Comparison of ENCODE assay signal across 17 cellular contexts in the genomic region with DNA sequence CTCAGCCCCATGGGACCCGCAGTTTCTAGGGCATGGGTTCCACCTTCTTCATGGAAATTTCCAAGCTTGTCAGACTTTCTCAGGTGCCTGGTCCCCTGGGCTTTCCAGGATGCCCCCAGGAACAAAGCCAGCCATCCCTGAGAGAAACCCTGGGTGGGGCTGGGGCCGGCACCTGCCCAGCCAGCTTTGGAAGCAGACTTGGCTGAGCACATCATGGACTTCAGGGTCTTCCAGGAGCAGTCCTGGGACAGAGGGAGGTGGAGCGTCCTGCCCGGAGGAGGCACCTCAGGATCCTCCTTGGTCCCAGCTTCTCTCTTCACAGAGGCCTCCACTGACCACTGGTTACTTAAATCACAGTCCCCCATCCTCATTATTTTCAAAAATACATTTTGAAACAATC. TPM values are rescaled to one million over a fixed set of nuclear protein-coding genes. Genes with fewer than 3 reads are reported as not detected.
A peak's percentile ranks its signal among the peaks of the same experiment; 100 is the strongest.
DNase-seq lines count a peak whose midpoint lies in the region; ATAC-seq and TF ChIP-seq lines count a peak whose summit lies in the region.
"Had no signal": no experiment of that assay in that cellular context is flagged by ENCODE, and none has a peak within 500 bp of the region (broad histone marks: within the 10 kb centered on the region; RNA-seq: fewer than 3 reads in every experiment).

No MANE protein-coding gene starts in this region.

- CTCF ChIA-PET in Panc1 (lab: Charles Lee): no interaction called here

- no peak for TF ChIP-seq EP300 in transverse colon (IDR thresholded peaks at IDR 0.05; ENCODE audit: low read depth)

- H3K4me3 ChIP-seq in GM23338: no peak overlapping the region
- H3K4me3 ChIP-seq in Panc1 (ENCODE audit: low read depth in 2 of 2, low read length in 2 of 2): no peak overlapping the region
- H3K4me3 ChIP-seq in lower lobe of right lung: no peak overlapping the region
- H3K4me3 ChIP-seq in effector memory CD4-positive, alpha-beta T cell (ENCODE audit: insufficient read depth, low read depth, low read length, poor library complexity, severe bottlenecking): no peak overlapping the region
- H3K4me3 ChIP-seq in transverse colon: no peak overlapping the region
- H3K4me3 ChIP-seq: BLaER1 treated with 17β-estradiol and CSF1 and Interleukin-3, amounts not matched to agents 10 nM and 100 nM; GM23248; HAP-1 had no signal

- H3K36me3 ChIP-seq in GM23338 (ENCODE audit: insufficient read depth): no peaks in the 10 kb centered on the region
- H3K36me3 ChIP-seq in Panc1 (ENCODE audit: control insufficient read depth, insufficient read depth, low read length): no peaks in the 10 kb centered on the region
- no peaks in the 10 kb centered on the region for H3K36me3 ChIP-seq in lower lobe of right lung
- H3K36me3 ChIP-seq in effector memory CD4-positive, alpha-beta T cell (ENCODE audit: control insufficient read depth, insufficient read depth, low read length): no peaks in the 10 kb centered on the region
- H3K36me3 ChIP-seq in transverse colon: no peaks in the 10 kb centered on the region
- H3K36me3 ChIP-seq: BLaER1 treated with 17β-estradiol and CSF1 and Interleukin-3, amounts not matched to agents 10 nM and 100 nM; HAP-1 had no signal

- H3K27ac ChIP-seq in GM23338 (ENCODE audit: low read depth) (no peak overlapping the region), Panc1 (ENCODE audit: low read length) (no peak overlapping the region), lower lobe of right lung (no peak overlapping the region), transverse colon (no peak overlapping the region)
- no peak overlapping the region for H3K27ac ChIP-seq in effector memory CD4-positive, alpha-beta T cell (ENCODE audit: insufficient read depth, low read length, poor library complexity, severe bottlenecking)
- H3K27ac ChIP-seq: BLaER1 treated with 17β-estradiol and CSF1 and Interleukin-3, amounts not matched to agents 10 nM and 100 nM; GM23248; KMS-11 had no signal

- H3K9me3 ChIP-seq in Panc1 (ENCODE audit: control insufficient read depth, insufficient read depth, low read depth, low read length): no peaks in the 10 kb centered on the region
- H3K9me3 ChIP-seq in lower lobe of right lung: no peaks in the 10 kb centered on the region
- H3K9me3 ChIP-seq in effector memory CD4-positive, alpha-beta T cell (ENCODE audit: control insufficient read depth, low read length): no peaks in the 10 kb centered on the region
- H3K9me3 ChIP-seq in transverse colon: no peaks in the 10 kb centered on the region
- H3K9me3 ChIP-seq: HAP-1 had no signal

- no peak for TF ChIP-seq CTCF in GM23338 (conservative IDR thresholded peaks at IDR 0.05; ENCODE audit: low read depth in 2 of 2)
- TF ChIP-seq CTCF in Panc1 (IDR thresholded peaks at IDR 0.05): no peak
- TF ChIP-seq CTCF in lower lobe of right lung (IDR thresholded peaks at IDR 0.05): no peak
- TF ChIP-seq CTCF in transverse colon (IDR thresholded peaks at IDR 0.05): no peak

- H3K27me3 Mint-ChIP-seq in GM23338 (ENCODE audit: insufficient read depth, low read depth, poor library complexity): peaks cover 34% of the 10 kb centered on the region
- peaks cover 26 to 31% of the 10 kb centered on the region in 2 donors for H3K27me3 Mint-ChIP-seq in stimulated activated naive B cell treated with anti-CD40 and anti-IgM and Interleukin-4, amounts not matched to agents 10 μg/mL and 1 μg/mL and 100 μg/mL, for 72 hours

- BruUV-seq in Panc1 (replicated peaks; lab: Mats Ljungman, UMichigan): no TSS peak

- WGBS in transverse colon (ENCODE audit: low coverage in 1 of 2), 2 donors: 80% methylated on average over 4 of the region's 4 CpGs; no CpG with 5 or more reads in 1 of the 2 donors

- no peak overlapping the region for H2AFZ ChIP-seq in GM23338
- H2AFZ ChIP-seq: GM23248 had no signal

- H3K27ac Mint-ChIP-seq in GM23338: no peak overlapping the region
- H3K27ac Mint-ChIP-seq in stimulated activated naive B cell treated with anti-CD40 and anti-IgM and Interleukin-4, amounts not matched to agents 10 μg/mL and 1 μg/mL and 100 μg/mL, for 72 hours: peak overlapping the region; percentile 47
- H3K27ac Mint-ChIP-seq: CD4-positive, alpha-beta T cell; IgD-negative memory B cell had no signal

- TF ChIP-seq POLR2A in transverse colon (IDR thresholded peaks at IDR 0.05): no peak

- H3K4me3 Mint-ChIP-seq in GM23338: no peak overlapping the region; the same call in 2 of the 3 replicates
- no peak overlapping the region for H3K4me3 Mint-ChIP-seq in stimulated activated naive B cell treated with anti-CD40 and anti-IgM and Interleukin-4, amounts not matched to agents 10 μg/mL and 1 μg/mL and 100 μg/mL, for 72 hours
- H3K4me3 Mint-ChIP-seq: CD4-positive, alpha-beta T cell had no signal

- H3K4me1 Mint-ChIP-seq in GM23338: peaks cover 18% of the 10 kb centered on the region
- peaks cover 2 to 5% of the 10 kb centered on the region in 2 donors for H3K4me1 Mint-ChIP-seq in stimulated activated naive B cell treated with anti-CD40 and anti-IgM and Interleukin-4, amounts not matched to agents 10 μg/mL and 1 μg/mL and 100 μg/mL, for 72 hours

- ATAC-seq in GM23338: no peak
- peak; percentile 45; the same call in 1 of the 2 replicates for ATAC-seq in Panc1
- no peak for ATAC-seq in lower lobe of right lung
- ATAC-seq in stimulated activated naive B cell treated with anti-CD40 and anti-IgM and Interleukin-4, amounts not matched to agents 10 μg/mL and 1 μg/mL and 100 μg/mL, for 72 hours (replicated peaks): no peak
- ATAC-seq in HG03354 (IDR thresholded peaks at IDR 0.05; ENCODE audit: poor library complexity, severe bottlenecking, unreplicated experiment): no peak

- H3K9me2 ChIP-seq in GM23338 (ENCODE audit: insufficient read depth): no peaks in the 10 kb centered on the region

- H3K4me2 ChIP-seq in GM23338: peak overlapping the region; percentile 58; the same call in 1 of the 2 replicates
- H3K4me2 ChIP-seq: KMS-11 had no signal

- H3K79me2 ChIP-seq in GM23338 (replicated peaks; ENCODE audit: insufficient read depth): no peaks in the 10 kb centered on the region

- DNase-seq in GM23338 (ENCODE audit: low spot score) (no peak), Panc1 (ENCODE audit: low read depth, low spot score) (no peak), lower lobe of right lung (peak; percentile 20), transverse colon (no peak)
- no peak for DNase-seq in stimulated activated naive B cell treated with anti-CD40 and anti-IgM and Interleukin-4, amounts not matched to agents 10 μg/mL and 1 μg/mL and 100 μg/mL, for 72 hours
- DNase-seq in effector memory CD4-positive, alpha-beta T cell: no peak
- DNase-seq: ACHN; Calu3; CD4-positive, alpha-beta T cell; DMS 273 treated with DMSO at 0.1 percent for 48 hours; GM23248 had no signal

- in situ Hi-C loops in Panc1 (cut with HindIII; ENCODE audit: low pct_unique_long_range_greater_than_20kb, low sequenced_read_pairs): no loop called here
- in situ Hi-C loops in transverse colon (cut with MboI; ENCODE audit: low pct_ligation_motif_present in 1 of 4, low pct_unique_long_range_greater_than_20kb in 1 of 4, low sequenced_read_pairs in 3 of 4): no loop called here

- H3K36me3 Mint-ChIP-seq in GM23338 (ENCODE audit: low read depth): peaks cover 13% of the 10 kb centered on the region
- no peaks in the 10 kb centered on the region for H3K36me3 Mint-ChIP-seq in stimulated activated naive B cell treated with anti-CD40 and anti-IgM and Interleukin-4, amounts not matched to agents 10 μg/mL and 1 μg/mL and 100 μg/mL, for 72 hours

- POLR2A ChIA-PET in Panc1 (lab: Charles Lee): no interaction called here

- H3K27me3 ChIP-seq in GM23338 (ENCODE audit: insufficient read depth) (0 out of 2 replicates have a peak, but pooled peaks cover 7% of the 10 kb centered on the region), Panc1 (ENCODE audit: control insufficient read depth, insufficient read depth, low read length) (no peaks in the 10 kb centered on the region), lower lobe of right lung (ENCODE audit: low read depth) (peaks cover 10% of the 10 kb centered on the region), transverse colon (peaks cover 21% of the 10 kb centered on the region)
- no peaks in the 10 kb centered on the region for H3K27me3 ChIP-seq in effector memory CD4-positive, alpha-beta T cell (replicated peaks; ENCODE audit: control insufficient read depth, insufficient read depth, low read length, poor library complexity, severe bottlenecking)

- no peaks in the 10 kb centered on the region for H4K20me1 ChIP-seq in GM23338 (replicated peaks; ENCODE audit: insufficient read depth)

- intact Hi-C loops in Panc1 (cut with micrococcal nuclease; ENCODE audit: unreplicated experiment): no loop called here
- intact Hi-C loops in lower lobe of right lung (cut with DNase I): no loop called here
- intact Hi-C loops in transverse colon (cut with DNase I; ENCODE audit: low total_unique reads): no loop called here

- no peaks in the 10 kb centered on the region for H3F3A ChIP-seq in GM23338 (replicated peaks; ENCODE audit: low read depth)

- H3K9me3 Mint-ChIP-seq in GM23338: peaks cover 9% of the 10 kb centered on the region; the same call in 2 of the 3 replicates
- peaks cover 0 to 1% of the 10 kb centered on the region in 2 donors for H3K9me3 Mint-ChIP-seq in stimulated activated naive B cell treated with anti-CD40 and anti-IgM and Interleukin-4, amounts not matched to agents 10 μg/mL and 1 μg/mL and 100 μg/mL, for 72 hours

- H3K4me1 ChIP-seq in GM23338 (ENCODE audit: insufficient read depth) (peaks cover 15% of the 10 kb centered on the region; the same call in 1 of the 2 replicates), Panc1 (ENCODE audit: control insufficient read depth, insufficient read depth, low read length) (no peaks in the 10 kb centered on the region), lower lobe of right lung (no peaks in the 10 kb centered on the region), transverse colon (no peaks in the 10 kb centered on the region)
- H3K4me1 ChIP-seq in effector memory CD4-positive, alpha-beta T cell (ENCODE audit: control insufficient read depth, insufficient read depth, low read length, poor library complexity, severe bottlenecking): no peaks in the 10 kb centered on the region

TF ChIP-seq in GM23338, 12 proteins besides CTCF, POLR2A, EP300 and RAD21 (continues in another document):
- TF ChIP-seq EZH2phosphoT487 (IDR thresholded peaks at IDR 0.05; ENCODE audit: unreplicated experiment): no peak
- TF ChIP-seq ZNF114 (CRISPR knock-in tag; IDR thresholded peaks at IDR 0.05): no peak

RNA-seq across cellular contexts. Expression of a gene that starts 13.5 kb away (rescaled TPM):
- total RNA-seq in GM23338 (2014; rRNA removed; shearing (Covaris generic)): 0.83 and 1.6 TPM in 2 replicates
- 1.1 and 1.6 TPM in 2 replicates for polyA plus RNA-seq in GM23338 (2016; fragmentation: Nextera tagmentation; extraction: Ambion mirVana)
- total RNA-seq in Panc1 (2021; ENCODE audit: unreplicated experiment) (0.41 TPM), lower lobe of right lung (not detected), transverse colon (under 1 TPM in 2 of 4 donors, not detected in 2; 0.16 to 0.55 TPM)
- 0.48 TPM for polyA plus RNA-seq in Panc1 (2012; ENCODE audit: insufficient read length)
- total RNA-seq: Daoy, GM23248 had no signal
- polyA plus RNA-seq: GM23248, IgD-negative memory B cell had no signal
